10 cellular contexts compared by ENCODE assay signal in the genomic region with DNA sequence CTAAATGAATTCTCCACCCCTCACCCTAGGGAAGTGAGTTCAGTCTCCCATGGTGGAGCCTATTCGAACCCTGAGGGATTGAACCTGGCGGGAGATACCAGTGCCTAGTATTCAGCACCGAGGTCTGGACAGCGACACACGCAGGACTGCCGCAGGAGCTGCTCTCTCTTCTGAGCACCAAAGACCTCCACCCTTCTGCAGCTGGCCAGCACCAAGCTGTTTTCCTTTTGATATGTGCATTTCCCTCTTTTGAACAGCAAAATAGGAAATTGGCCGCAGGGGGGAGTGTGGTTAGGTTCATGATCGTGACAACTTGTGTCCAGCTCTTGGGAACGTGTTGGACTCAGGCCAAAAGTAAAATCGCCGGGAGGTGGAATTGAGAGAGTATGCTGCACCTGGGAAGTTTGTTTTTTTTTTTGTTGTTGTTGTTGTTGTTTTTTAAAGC. TPM values are rescaled to one million over a fixed set of nuclear protein-coding genes. Genes with fewer than 3 reads are reported as not detected.
DNase-seq lines count a peak whose midpoint lies in the region; ATAC-seq, FAIRE-seq and TF ChIP-seq lines count a peak whose summit lies in the region.
"Had no signal": no experiment of that assay in that cellular context is flagged by ENCODE, and none has a peak within 500 bp of the region (broad histone marks: within the 10 kb centered on the region; RNA-seq: fewer than 3 reads in every experiment).

No MANE protein-coding gene starts in this region.

- CTCF ChIA-PET in mammary epithelial cell (lab: Charles Lee; ENCODE audit: low non-redundant PET): interaction anchor here (0.6 kb wide), 2 partner anchors 11 to 90 kb away, joined by 3 to 6 read pairs; no protein-coding TSS in a partner anchor

- H3K4me3 ChIP-seq in Loucy (ENCODE audit: low read length, poor library complexity, severe bottlenecking) (no peak overlapping the region), mammary epithelial cell (replicated peaks in 1 of 3; ENCODE audit: insufficient read depth in 1 of 3, low read depth in 2 of 3, low read length in 3 of 3) (no peak overlapping the region), keratinocyte (ENCODE audit: control insufficient read depth in 2 of 3, extremely low read depth in 1 of 3, insufficient read depth in 2 of 3, low read depth in 1 of 3, low read length in 3 of 3) (no peak overlapping the region)

- H3K9me3 ChIP-seq in Loucy (ENCODE audit: insufficient read depth, low read depth, low read length): no peaks in the 10 kb centered on the region
- no peaks in the 10 kb centered on the region for H3K9me3 ChIP-seq in mammary epithelial cell (replicated peaks; ENCODE audit: insufficient read depth, low read length)
- no peaks in the 10 kb centered on the region for H3K9me3 ChIP-seq in keratinocyte (ENCODE audit: control insufficient read depth, low read depth, low read length)
- H3K9me3 ChIP-seq: neutrophil had no signal

- BruUV-seq in mammary epithelial cell (replicated peaks; lab: Mats Ljungman, UMichigan): no TSS peak

- peak; percentile 75 for FAIRE-seq in keratinocyte (lab: Jason Lieb, UNC)

- no peaks in the 10 kb centered on the region for H3K9me1 ChIP-seq in keratinocyte (ENCODE audit: control insufficient read depth, extremely low read depth, insufficient read depth, low read length)

- no peaks in the 10 kb centered on the region for H3K9me2 ChIP-seq in Loucy (replicated peaks; ENCODE audit: low read depth, low read length)

- H3K36me3 ChIP-seq in Loucy (ENCODE audit: insufficient read depth, low read length) (no peaks in the 10 kb centered on the region), mammary epithelial cell (ENCODE audit: insufficient read depth, low read length) (no peaks in the 10 kb centered on the region), keratinocyte (ENCODE audit: control insufficient read depth in 2 of 2, extremely low read depth in 1 of 2, insufficient read depth in 2 of 2, low read length in 2 of 2) (no peaks in the 10 kb centered on the region)
- H3K36me3 ChIP-seq: neutrophil had no signal

- ATAC-seq in GM21619 (IDR thresholded peaks at IDR 0.05; ENCODE audit: unreplicated experiment) (peak; percentile 62), SK-N-SH treated with all-trans-retinoic acid at 6 μM for 48 hours (peak; percentile 98)

- no peaks in the 10 kb centered on the region for H3K79me2 ChIP-seq in Loucy (ENCODE audit: insufficient read depth, low read length)
- H3K79me2 ChIP-seq in mammary epithelial cell (ENCODE audit: insufficient read depth, low read length): no peaks in the 10 kb centered on the region
- no peaks in the 10 kb centered on the region for H3K79me2 ChIP-seq in keratinocyte (ENCODE audit: control insufficient read depth, insufficient read depth, low read length)

- in situ Hi-C loops in mammary epithelial cell (cut with MboI; ENCODE audit: low sequenced_read_pairs in 2 of 2): no loop called here

- dilution Hi-C loops in mammary epithelial cell (cut with HindIII; ENCODE audit: low sequenced_read_pairs): no loop called here
- dilution Hi-C loops in keratinocyte (cut with MboI; ENCODE audit: extremely low pct_ligation_motif_present, low sequenced_read_pairs): no loop called here

- intact Hi-C loops in mammary epithelial cell (cut with micrococcal nuclease): loop anchor here (10.0 kb wide), 1 partner anchor 579 kb away; no protein-coding TSS in a partner anchor

- WGBS in mammary epithelial cell (ENCODE audit: low coverage, missing lambda C conversion rate): 9% methylated on average over 10 of the region's 11 CpGs

- H3F3A ChIP-seq in Loucy (ENCODE audit: low read depth): no peaks in the 10 kb centered on the region

- no peaks in the 10 kb centered on the region for H3K27me3 ChIP-seq in Loucy (ENCODE audit: insufficient read depth, low read length, poor library complexity, severe bottlenecking)
- peaks cover 30% of the 10 kb centered on the region for H3K27me3 ChIP-seq in mammary epithelial cell (ENCODE audit: insufficient read depth, low read length)
- H3K27me3 ChIP-seq in keratinocyte (ENCODE audit: control insufficient read depth, extremely low read depth, insufficient read depth, low read length): peaks cover 38% of the 10 kb centered on the region

- peak; percentile 94 for DNase-seq in DMS153 (lab: John Stamatoyannopoulos, UW)
- DNase-seq in mammary epithelial cell: peak; percentile 51
- DNase-seq in keratinocyte (ENCODE audit: low read depth, low spot score): peak; percentile 5
- peak in 2 of 3 experiments; percentile 3 to 11 for DNase-seq in stimulated activated CD4-positive, alpha-beta T cell treated with anti-CD3 and anti-CD28 coated beads, TNF-alpha, amount 100 ng/mL, for 4 hours (ENCODE audit: low read depth in 3 of 3)
- DNase-seq in GOT3 (lab: John Stamatoyannopoulos, UW): no peak

- TF ChIP-seq CTCF in Loucy (conservative IDR thresholded peaks at IDR 0.05; ENCODE audit: low read length) (0 out of 2 replicates have a peak, but pooled peaks have one; percentile 12), mammary epithelial cell (conservative IDR thresholded peaks at IDR 0.05 in 1 of 2, IDR thresholded peaks at IDR 0.05 in 1 of 2; ENCODE audit: extremely low read depth in 1 of 2, insufficient read depth in 1 of 2, low read depth in 1 of 2, low read length in 2 of 2) (no peak), keratinocyte (optimal IDR thresholded peaks at IDR 0.05 in 1 of 3, IDR thresholded peaks at IDR 0.05 in 1 of 3, conservative IDR thresholded peaks at IDR 0.05 in 1 of 3; ENCODE audit: extremely low read depth in 1 of 3, insufficient read depth in 2 of 3, low read length in 3 of 3) (no peak)

- H3K4me2 ChIP-seq in Loucy (ENCODE audit: low read depth, low read length, poor library complexity, severe bottlenecking): no peak overlapping the region
- no peak overlapping the region for H3K4me2 ChIP-seq in mammary epithelial cell (ENCODE audit: insufficient read depth, low read depth, low read length)
- H3K4me2 ChIP-seq in keratinocyte (ENCODE audit: control insufficient read depth, extremely low read depth, insufficient read depth, low read depth, low read length): no peak overlapping the region

- no peak overlapping the region for H3K9ac ChIP-seq in Loucy (ENCODE audit: low read depth, low read length, poor library complexity, severe bottlenecking)
- H3K9ac ChIP-seq in mammary epithelial cell (ENCODE audit: insufficient read depth, low read length): no peak overlapping the region
- H3K9ac ChIP-seq in keratinocyte (ENCODE audit: control insufficient read depth, extremely low read depth, insufficient read depth, low read length): no peak overlapping the region

- H2AFZ ChIP-seq in Loucy (ENCODE audit: low read length): no peak overlapping the region
- no peak overlapping the region for H2AFZ ChIP-seq in mammary epithelial cell (ENCODE audit: low read depth, low read length)
- H2AFZ ChIP-seq in keratinocyte (ENCODE audit: control insufficient read depth, low read length): no peak overlapping the region

- H3K4me1 ChIP-seq in Loucy (ENCODE audit: insufficient read depth, low read length, poor library complexity, severe bottlenecking) (no peaks in the 10 kb centered on the region), mammary epithelial cell (ENCODE audit: insufficient read depth, low read length) (peaks cover 3% of the 10 kb centered on the region), keratinocyte (ENCODE audit: control insufficient read depth, extremely low read depth, insufficient read depth, low read length) (peaks cover 3% of the 10 kb centered on the region)

- no peak overlapping the region for H3K27ac ChIP-seq in mammary epithelial cell (ENCODE audit: insufficient read depth, low read depth, low read length)
- H3K27ac ChIP-seq in keratinocyte (ENCODE audit: control insufficient read depth, insufficient read depth, low read length): no peak overlapping the region
- H3K27ac ChIP-seq: neutrophil had no signal

- H4K20me1 ChIP-seq in Loucy (ENCODE audit: insufficient read depth, low read length, poor library complexity, severe bottlenecking) (no peaks in the 10 kb centered on the region), mammary epithelial cell (ENCODE audit: insufficient read depth, low read length) (no peaks in the 10 kb centered on the region), keratinocyte (ENCODE audit: control insufficient read depth, extremely low read depth, insufficient read depth, low read length) (peaks cover 7% of the 10 kb centered on the region)

TF ChIP-seq in SK-N-SH treated with all-trans-retinoic acid at 6 μM for 48 hours, 23 proteins besides CTCF, POLR2A, EP300 and RAD21 (continues in another document):
- TF ChIP-seq CSDC2 (CRISPR knock-in tag; IDR thresholded peaks at IDR 0.05) (peak; percentile 90; the same call in 1 of the 2 replicates), ZFP3 (CRISPR knock-in tag; IDR thresholded peaks at IDR 0.05) (0 out of 2 replicates have a peak, but pooled peaks have one; percentile 14), SNAI2 (CRISPR knock-in tag; IDR thresholded peaks at IDR 0.05) (peak; percentile 41; the same call in 1 of the 2 replicates), ZNF70 (CRISPR knock-in tag; IDR thresholded peaks at IDR 0.05) (no peak), GLIS3 (CRISPR knock-in tag; IDR thresholded peaks at IDR 0.05) (no peak)

RNA-seq across cellular contexts. Expression of a gene that starts 1.2 kb away (rescaled TPM):
- not detected for total RNA-seq in mammary epithelial cell
- polyA plus RNA-seq in mammary epithelial cell: not detected
- not detected for polyA minus RNA-seq in mammary epithelial cell
- polyA plus RNA-seq in keratinocyte: 0.01 to 0.03 TPM in 2 of 3 replicates, not detected in the other
- polyA plus RNA-seq in keratinocyte (2011; ENCODE audit: low read depth): not detected
- polyA plus RNA-seq in keratinocyte (2011; cell fraction: cytosol; rRNA removed): 0.01 TPM in 1 of 2 replicates, not detected in the other
- polyA plus RNA-seq in keratinocyte (2011; cell fraction: nucleus; rRNA removed): 0.04 and 0.08 TPM in 2 replicates
- polyA plus RNA-seq in keratinocyte (2012; ENCODE audit: low replicate concordance): 0.02 and 0.16 TPM in 2 replicates
- polyA minus RNA-seq in keratinocyte: not detected in 3 replicates
- not detected for polyA minus RNA-seq in keratinocyte (2011; cell fraction: cytosol; rRNA and poly(A)+ RNA removed)
- 0.11 and 0.16 TPM in 2 replicates for polyA minus RNA-seq in keratinocyte (2011; cell fraction: nucleus; rRNA and poly(A)+ RNA removed)
- polyA plus RNA-seq: IgD-negative memory B cell had no signal
